In genomic region chr2:234950435-234950729, GRCh38 we compare ENCODE assay signal across 14 cellular contexts. TPM values are rescaled to one million over a fixed set of nuclear protein-coding genes. Genes with fewer than 3 reads are reported as not detected.
DNase-seq lines count a peak whose midpoint lies in the region; ATAC-seq and TF ChIP-seq lines count a peak whose summit lies in the region.
"Had no signal": no experiment of that assay in that cellular context is flagged by ENCODE, and none has a peak within 500 bp of the region (broad histone marks: within the 10 kb centered on the region; RNA-seq: fewer than 3 reads in every experiment).

No MANE protein-coding gene starts in this region.

- H3K27ac ChIP-seq in mesodermal cell (ENCODE audit: low read depth, low read length, severe bottlenecking) (peak overlapping the region; percentile 89), temporal lobe (ENCODE audit: low read depth, low read length) (peak overlapping the region; percentile 73)
- H3K27ac ChIP-seq: PC-9 had no signal

- POLR2A ChIA-PET in MCF 10A (lab: Yijun Ruan, JAX), result interaction anchor here (0.6 to 2.6 kb wide), 13 partner anchors 11 to 77 kb away, joined by 3 to 14 read pairs (median 4); no protein-coding TSS in a partner anchor

- no peaks in the 10 kb centered on the region for H3K9me3 Mint-ChIP-seq in T-helper 1 cell treated with Interleukin-12 subunit alpha and Interleukin-12 subunit beta and Interleukin-4 antibody, amounts not matched to agents 30 μg/mL and 1 μg/mL, for 36 hours
- no peaks in the 10 kb centered on the region for H3K9me3 Mint-ChIP-seq in MCF 10A (ENCODE audit: unreplicated experiment)

- no peak overlapping the region for H3K4me3 ChIP-seq in mesodermal cell (ENCODE audit: extremely low read depth, insufficient read depth, low read length, poor library complexity, severe bottlenecking)
- no peak overlapping the region for H3K4me3 ChIP-seq in mucosa of descending colon

- DNase-seq in T-helper 1 cell (no peak), MCF 10A (ENCODE audit: unreplicated experiment) (no peak), HT-29 (ENCODE audit: low spot score) (no peak), mucosa of descending colon (no peak), HuH-7 (ENCODE audit: low spot score) (no peak)
- DNase-seq: 8988T; anterior cingulate cortex; NCI-H2107; stimulated activated CD4-positive, alpha-beta T cell treated with anti-CD3 and anti-CD28 coated beads, Interleukin-12 subunit alpha, Interleukin-12 subunit beta, amount 100 ng/mL, for 4 hours; stimulated activated CD8-positive, alpha-beta memory T cell treated with anti-CD3 and anti-CD28 coated beads, Interleukin-4, amount 100 ng/mL, for 48 hours had no signal

- peaks cover 27% of the 10 kb centered on the region for H3K4me1 ChIP-seq in mesodermal cell (ENCODE audit: control insufficient read depth, insufficient read depth, low read length, poor library complexity, severe bottlenecking)
- peaks cover 39% of the 10 kb centered on the region for H3K4me1 ChIP-seq in mucosa of descending colon (ENCODE audit: low read depth)

- no peaks in the 10 kb centered on the region for H3K36me3 Mint-ChIP-seq in T-helper 1 cell treated with Interleukin-12 subunit alpha and Interleukin-12 subunit beta and Interleukin-4 antibody, amounts not matched to agents 30 μg/mL and 1 μg/mL, for 36 hours (ENCODE audit: low read depth)
- peaks cover 3% of the 10 kb centered on the region for H3K36me3 Mint-ChIP-seq in MCF 10A (ENCODE audit: insufficient read depth, unreplicated experiment)

- H3K9me3 ChIP-seq in mesodermal cell (ENCODE audit: control insufficient read depth, low read length) (no peaks in the 10 kb centered on the region), mucosa of descending colon (no peaks in the 10 kb centered on the region)

- no peak for ATAC-seq in mucosa of descending colon

- CTCF ChIA-PET in MCF 10A (lab: Yijun Ruan, JAX), result interaction anchor here (0.6 to 0.8 kb wide), 3 partner anchors 8 to 35 kb away, joined by 3 to 6 read pairs (median 5); no protein-coding TSS in a partner anchor

- BruUV-seq in MCF 10A (replicated peaks; lab: Mats Ljungman, UMichigan), result no TSS peak

- no peak for TF ChIP-seq CTCF in MCF 10A (IDR thresholded peaks at IDR 0.05; ENCODE audit: unreplicated experiment)
- no peak for TF ChIP-seq CTCF in mucosa of descending colon (IDR thresholded peaks at IDR 0.05)

- WGBS in mesodermal cell (ENCODE audit: insufficient coverage in 2 of 2), 2 experiments, result 81 to 87% methylated on average over 5 to 7 of the region's 7 CpGs

- H3K36me3 ChIP-seq in mesodermal cell (ENCODE audit: control insufficient read depth, insufficient read depth, low read length), result peaks cover 24% of the 10 kb centered on the region
- H3K36me3 ChIP-seq in mucosa of descending colon (ENCODE audit: low read depth), result no peaks in the 10 kb centered on the region

- peak overlapping the region; percentile 43 for H3K27ac Mint-ChIP-seq in T-helper 1 cell treated with Interleukin-12 subunit alpha and Interleukin-12 subunit beta and Interleukin-4 antibody, amounts not matched to agents 30 μg/mL and 1 μg/mL, for 36 hours
- peak overlapping the region; percentile 94 for H3K27ac Mint-ChIP-seq in MCF 10A (ENCODE audit: low read depth, unreplicated experiment)

- peak overlapping the region; percentile 29 for H3K4me3 Mint-ChIP-seq in T-helper 1 cell treated with Interleukin-12 subunit alpha and Interleukin-12 subunit beta and Interleukin-4 antibody, amounts not matched to agents 30 μg/mL and 1 μg/mL, for 36 hours
- H3K4me3 Mint-ChIP-seq in MCF 10A (ENCODE audit: unreplicated experiment), result peak overlapping the region; percentile 71

- intact Hi-C loops in MCF 10A (cut with micrococcal nuclease) (loop anchor here (5.0 to 10.0 kb wide), 3 partner anchors 102 to 276 kb away; no protein-coding TSS in a partner anchor), mucosa of descending colon (cut with DNase I, micrococcal nuclease) (loop anchor here in 1 of 2 donors (10.0 kb wide), 1 partner anchor 104 kb away; no protein-coding TSS in a partner anchor)

- H3K4me1 Mint-ChIP-seq in T-helper 1 cell treated with Interleukin-12 subunit alpha and Interleukin-12 subunit beta and Interleukin-4 antibody, amounts not matched to agents 30 μg/mL and 1 μg/mL, for 36 hours (ENCODE audit: low read depth), result peaks cover 4% of the 10 kb centered on the region
- peaks cover 44% of the 10 kb centered on the region for H3K4me1 Mint-ChIP-seq in MCF 10A (ENCODE audit: insufficient read depth, unreplicated experiment)

- H3K27me3 Mint-ChIP-seq in T-helper 1 cell treated with Interleukin-12 subunit alpha and Interleukin-12 subunit beta and Interleukin-4 antibody, amounts not matched to agents 30 μg/mL and 1 μg/mL, for 36 hours (ENCODE audit: low read depth), result peaks cover 74% of the 10 kb centered on the region
- no peaks in the 10 kb centered on the region for H3K27me3 Mint-ChIP-seq in MCF 10A (ENCODE audit: insufficient read depth, unreplicated experiment)

RNA-seq across cellular contexts. Expression of gene SH3BP4, which starts 1.4 kb away (rescaled TPM):
- total RNA-seq in MCF 10A (2022), result 57.6 and 59.7 TPM in 2 replicates
- polyA plus RNA-seq in mesodermal cell (2013, experiment 1 of 2), result 48.9 TPM
- polyA plus RNA-seq in mesodermal cell (2013, experiment 2 of 2), result 52.4 TPM
- 8.4 TPM for total RNA-seq in temporal lobe
- total RNA-seq in HT-29 (2014; rRNA removed; shearing (Covaris generic)), result 42.9 and 44.5 TPM in 2 replicates
- total RNA-seq in mucosa of descending colon, result 10 to 100 TPM; 18.0 to 30.4 (median 29.6) TPM
